In the genomic region with DNA sequence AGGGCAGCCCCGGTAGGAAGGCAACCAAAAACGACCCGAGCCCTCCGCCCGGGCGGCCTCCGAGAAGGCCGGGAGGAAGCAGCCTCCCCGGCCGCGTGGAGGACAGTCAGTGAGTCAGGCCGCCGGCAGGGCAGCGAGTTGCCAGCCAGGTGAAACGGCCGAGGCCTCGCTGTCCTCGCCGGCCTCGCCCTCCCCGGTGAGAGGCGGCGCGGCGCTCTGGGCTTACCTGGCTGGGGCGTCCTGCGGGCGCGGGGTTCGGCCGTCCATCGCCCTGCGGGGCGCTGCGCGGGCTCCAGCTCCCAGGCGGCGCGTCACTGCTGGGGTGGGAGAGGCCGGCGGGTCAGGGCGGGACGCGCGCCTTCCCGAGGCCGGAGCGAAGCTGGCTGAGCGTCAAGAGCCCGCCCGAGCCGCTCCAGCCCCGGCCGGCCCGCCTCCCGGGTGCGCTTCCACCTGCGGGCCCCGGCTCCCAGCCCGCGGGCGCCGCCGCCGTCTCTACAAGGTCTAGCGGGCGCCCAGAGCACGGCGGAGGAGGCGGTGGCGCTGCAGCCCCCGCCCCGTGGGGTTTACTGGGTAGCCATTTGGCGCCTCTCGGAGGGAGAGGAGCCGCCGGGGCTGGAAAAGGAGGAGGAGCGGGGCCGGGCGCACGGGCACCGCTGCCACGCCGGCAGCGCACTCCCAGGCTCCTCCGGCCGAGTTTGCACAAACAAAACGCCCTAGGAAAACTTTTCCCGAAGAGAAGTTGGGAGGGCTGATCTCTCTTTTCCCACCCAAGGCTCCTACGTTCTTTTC, we compare ENCODE assay signal across 1 cellular context.
TF ChIP-seq lines count a peak whose summit lies in the region.

No MANE protein-coding gene starts in this region.

TF ChIP-seq in HepG2, 621 proteins besides CTCF, POLR2A, EP300 and RAD21 (continued from another document and continues in another):
- TF ChIP-seq BRCA1 (CRISPR knock-in tag; IDR thresholded peaks at IDR 0.05) (0 out of 2 replicates have a peak, but pooled peaks have one; percentile 7), PHF21A (CRISPR knock-in tag; IDR thresholded peaks at IDR 0.05) (no peak), NAIF1 (CRISPR knock-in tag; IDR thresholded peaks at IDR 0.05; ENCODE audit: borderline replicate concordance) (no peak), ZSCAN12 (CRISPR knock-in tag; IDR thresholded peaks at IDR 0.05) (0 out of 2 replicates have a peak, but pooled peaks have one; percentile 46), KDM5B (CRISPR knock-in tag; IDR thresholded peaks at IDR 0.05; ENCODE audit: borderline replicate concordance) (no peak; the same call in 1 of the 2 replicates), ZNF3 (CRISPR knock-in tag; IDR thresholded peaks at IDR 0.05) (no peak), IKZF4 (CRISPR knock-in tag; IDR thresholded peaks at IDR 0.05; ENCODE audit: borderline replicate concordance, low read depth, not compliant biosample characterization) (no peak), ZNF549 (CRISPR knock-in tag; IDR thresholded peaks at IDR 0.05) (no peak), ZNF430 (CRISPR knock-in tag; IDR thresholded peaks at IDR 0.05) (no peak; the same call in 1 of the 2 replicates), ZMYM2 (CRISPR knock-in tag; IDR thresholded peaks at IDR 0.05) (no peak), ZNF7 (CRISPR knock-in tag; IDR thresholded peaks at IDR 0.05) (no peak), ZNF775 (CRISPR knock-in tag; IDR thresholded peaks at IDR 0.05; ENCODE audit: borderline replicate concordance) (no peak; the same call in 1 of the 2 replicates), NR2F2 (IDR thresholded peaks at IDR 0.05; ENCODE audit: borderline replicate concordance, low read depth) (0 out of 2 replicates have a peak, but pooled peaks have one; percentile 1), SRSF1 (optimal IDR thresholded peaks at IDR 0.05; ENCODE audit: low read depth, low read length) (peak; percentile 1), MTF2 (CRISPR knock-in tag; IDR thresholded peaks at IDR 0.05; ENCODE audit: borderline replicate concordance) (no peak; the same call in 1 of the 2 replicates), BCL3 (CRISPR knock-in tag; IDR thresholded peaks at IDR 0.05) (no peak; the same call in 1 of the 2 replicates), ZNF878 (CRISPR knock-in tag; IDR thresholded peaks at IDR 0.05) (no peak), HES4 (CRISPR knock-in tag; IDR thresholded peaks at IDR 0.05; ENCODE audit: borderline replicate concordance) (no peak; the same call in 1 of the 2 replicates), MXD4 (CRISPR knock-in tag; IDR thresholded peaks at IDR 0.05) (peak; percentile 18; the same call in 1 of the 2 replicates), FOXK1 (CRISPR knock-in tag; IDR thresholded peaks at IDR 0.05; ENCODE audit: borderline replicate concordance, low read depth) (0 out of 2 replicates have a peak, but pooled peaks have one; percentile 17), AFF4 (CRISPR knock-in tag; IDR thresholded peaks at IDR 0.05) (no peak), NFIB (CRISPR knock-in tag; IDR thresholded peaks at IDR 0.05; ENCODE audit: borderline replicate concordance) (no peak), CAMTA2 (CRISPR knock-in tag; IDR thresholded peaks at IDR 0.05; ENCODE audit: borderline replicate concordance) (no peak), ARHGAP35 (CRISPR knock-in tag; IDR thresholded peaks at IDR 0.05; ENCODE audit: borderline replicate concordance) (0 out of 2 replicates have a peak, but pooled peaks have one; percentile 13), ZNF644 (CRISPR knock-in tag; IDR thresholded peaks at IDR 0.05; ENCODE audit: low read depth) (no peak), ZNF335 (CRISPR knock-in tag; IDR thresholded peaks at IDR 0.05) (no peak), ZNF34 (CRISPR knock-in tag; IDR thresholded peaks at IDR 0.05; ENCODE audit: borderline replicate concordance) (no peak; the same call in 1 of the 2 replicates), SUZ12 (IDR thresholded peaks at IDR 0.05; ENCODE audit: low read depth, low read length) (no peak), IKZF1 (IDR thresholded peaks at IDR 0.05) (no peak), POGZ (CRISPR knock-in tag; IDR thresholded peaks at IDR 0.05) (no peak; the same call in 1 of the 2 replicates), TARDBP (CRISPR knock-in tag; IDR thresholded peaks at IDR 0.05) (no peak), ZNF354B (CRISPR knock-in tag; IDR thresholded peaks at IDR 0.05) (no peak), ZNF850 (CRISPR knock-in tag; conservative IDR thresholded peaks at IDR 0.05) (no peak), ZBTB34 (CRISPR knock-in tag; IDR thresholded peaks at IDR 0.05) (no peak), ZNF18 (CRISPR knock-in tag; IDR thresholded peaks at IDR 0.05; ENCODE audit: insufficient replicate concordance) (no peak), ZNF407 (CRISPR knock-in tag; IDR thresholded peaks at IDR 0.05; ENCODE audit: not compliant biosample characterization) (peak; percentile 60), ZNF703 (CRISPR knock-in tag; IDR thresholded peaks at IDR 0.05; ENCODE audit: borderline replicate concordance) (no peak), ZNF672 (CRISPR knock-in tag; IDR thresholded peaks at IDR 0.05) (no peak)
- TF ChIP-seq, protein P1, sequence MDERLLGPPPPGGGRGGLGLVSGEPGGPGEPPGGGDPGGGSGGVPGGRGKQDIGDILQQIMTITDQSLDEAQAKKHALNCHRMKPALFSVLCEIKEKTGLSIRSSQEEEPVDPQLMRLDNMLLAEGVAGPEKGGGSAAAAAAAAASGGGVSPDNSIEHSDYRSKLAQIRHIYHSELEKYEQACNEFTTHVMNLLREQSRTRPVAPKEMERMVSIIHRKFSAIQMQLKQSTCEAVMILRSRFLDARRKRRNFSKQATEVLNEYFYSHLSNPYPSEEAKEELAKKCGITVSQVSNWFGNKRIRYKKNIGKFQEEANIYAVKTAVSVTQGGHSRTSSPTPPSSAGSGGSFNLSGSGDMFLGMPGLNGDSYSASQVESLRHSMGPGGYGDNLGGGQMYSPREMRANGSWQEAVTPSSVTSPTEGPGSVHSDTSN (CRISPR knock-in tag; IDR thresholded peaks at IDR 0.05): no peak
- TF ChIP-seq, protein P2, sequence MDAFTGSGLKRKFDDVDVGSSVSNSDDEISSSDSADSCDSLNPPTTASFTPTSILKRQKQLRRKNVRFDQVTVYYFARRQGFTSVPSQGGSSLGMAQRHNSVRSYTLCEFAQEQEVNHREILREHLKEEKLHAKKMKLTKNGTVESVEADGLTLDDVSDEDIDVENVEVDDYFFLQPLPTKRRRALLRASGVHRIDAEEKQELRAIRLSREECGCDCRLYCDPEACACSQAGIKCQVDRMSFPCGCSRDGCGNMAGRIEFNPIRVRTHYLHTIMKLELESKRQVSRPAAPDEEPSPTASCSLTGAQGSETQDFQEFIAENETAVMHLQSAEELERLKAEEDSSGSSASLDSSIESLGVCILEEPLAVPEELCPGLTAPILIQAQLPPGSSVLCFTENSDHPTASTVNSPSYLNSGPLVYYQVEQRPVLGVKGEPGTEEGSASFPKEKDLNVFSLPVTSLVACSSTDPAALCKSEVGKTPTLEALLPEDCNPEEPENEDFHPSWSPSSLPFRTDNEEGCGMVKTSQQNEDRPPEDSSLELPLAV (CRISPR knock-in tag; conservative IDR thresholded peaks at IDR 0.05; ENCODE audit: low read depth): no peak
